In the genomic region with DNA sequence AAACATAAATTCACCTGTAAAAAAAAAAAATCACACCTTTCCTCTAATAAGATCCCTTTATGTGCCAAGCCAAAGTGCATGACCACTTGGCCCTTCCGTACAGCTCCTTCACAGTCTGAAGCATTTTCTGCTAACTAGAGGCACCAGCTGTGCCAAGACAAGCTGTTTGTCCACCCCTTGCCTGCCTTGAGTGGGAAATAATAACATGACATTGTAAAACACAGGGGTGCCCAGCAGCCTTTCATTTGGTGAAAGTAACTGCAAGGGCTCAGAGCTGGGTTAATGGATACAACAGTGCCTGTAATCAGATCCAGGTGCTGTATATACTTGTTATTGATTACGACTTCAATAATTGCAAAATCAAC, we compare ENCODE assay signal across 11 cellular contexts. TPM values are rescaled to one million over a fixed set of nuclear protein-coding genes. Genes with fewer than 3 reads are reported as not detected.
A peak's percentile ranks its signal among the peaks of the same experiment; 100 is the strongest.
DNase-seq lines count a peak whose midpoint lies in the region; ATAC-seq and TF ChIP-seq lines count a peak whose summit lies in the region.
"Had no signal": no experiment of that assay in that cellular context is flagged by ENCODE, and none has a peak within 500 bp of the region (broad histone marks: within the 10 kb centered on the region; RNA-seq: fewer than 3 reads in every experiment).

No MANE protein-coding gene starts in this region.

- no peaks in the 10 kb centered on the region for H3K9me3 ChIP-seq in tibial nerve
- H3K9me3 ChIP-seq: SJSA1 had no signal

- WGBS in tibial nerve, 2 donors, result 60 to 77% methylated on average over 2 of the region's 2 CpGs

- H3K9me3 Mint-ChIP-seq in memory B cell, result peaks cover 6% of the 10 kb centered on the region

- TF ChIP-seq CTCF in foreskin keratinocyte (conservative IDR thresholded peaks at IDR 0.05) (no peak), tibial nerve (IDR thresholded peaks at IDR 0.05) (no peak)

- H3K4me3 Mint-ChIP-seq in memory B cell, result peak overlapping the region; percentile 75

- H3K4me3 ChIP-seq in tibial nerve, result no peak overlapping the region
- H3K4me3 ChIP-seq: SJSA1 had no signal

- no peaks in the 10 kb centered on the region for H3K27me3 Mint-ChIP-seq in memory B cell

- H3K4me1 ChIP-seq in foreskin keratinocyte (no peaks in the 10 kb centered on the region), tibial nerve (no peaks in the 10 kb centered on the region)
- H3K4me1 ChIP-seq: SJSA1 had no signal

- DNase-seq in memory B cell (ENCODE audit: low spot score in 2 of 2), result no peak
- no peak for DNase-seq in foreskin keratinocyte
- no peak for DNase-seq in Kasumi-1 (lab: John Stamatoyannopoulos, UW)
- DNase-seq in tibial nerve (ENCODE audit: low spot score in 2 of 2), result no peak
- DNase-seq: IMR-90; mesendoderm; stimulated activated CD4-positive, alpha-beta T cell treated with anti-CD3 and anti-CD28 coated beads, Interleukin-1b, Interleukin-23, amount 100 ng/mL, for 48 hours had no signal

- no peaks in the 10 kb centered on the region for H3K27me3 ChIP-seq in foreskin keratinocyte
- no peaks in the 10 kb centered on the region for H3K27me3 ChIP-seq in tibial nerve
- H3K27me3 ChIP-seq: SJSA1 had no signal

- TF ChIP-seq POLR2A in tibial nerve (IDR thresholded peaks at IDR 0.05), result no peak

- H3K27ac ChIP-seq in foreskin keratinocyte, result no peak overlapping the region
- H3K27ac ChIP-seq in tibial nerve, result peak overlapping the region in 1 of 4 donors; percentile 43
- H3K27ac ChIP-seq: SJSA1 had no signal

- H3K4me1 Mint-ChIP-seq in memory B cell, result peaks cover 24% of the 10 kb centered on the region

- H3K36me3 Mint-ChIP-seq in memory B cell, result peaks cover 10% of the 10 kb centered on the region

- ATAC-seq in GM18520 (IDR thresholded peaks at IDR 0.05; ENCODE audit: unreplicated experiment) (peak; percentile 4), GM21447 (IDR thresholded peaks at IDR 0.05; ENCODE audit: unreplicated experiment) (peak; percentile 15), HG03575 (IDR thresholded peaks at IDR 0.05; ENCODE audit: extremely low read depth, insufficient number of reproducible peaks, low FRiP score, unreplicated experiment) (peak; percentile 9), memory B cell (ENCODE audit: low read depth) (no peak), foreskin keratinocyte (no peak)

- no peaks in the 10 kb centered on the region for H3K36me3 ChIP-seq in tibial nerve
- H3K36me3 ChIP-seq: SJSA1 had no signal

- no peak for TF ChIP-seq EP300 in tibial nerve (IDR thresholded peaks at IDR 0.05)

- H3K27ac Mint-ChIP-seq in memory B cell, result peak overlapping the region; percentile 92

RNA-seq across cellular contexts. Expression of a gene that starts 59.2 kb away (rescaled TPM):
- 17.2 and 17.9 TPM in 2 replicates for total RNA-seq in foreskin keratinocyte
- polyA plus RNA-seq in foreskin keratinocyte, result 6.1 and 7.8 TPM in 2 replicates
- total RNA-seq in tibial nerve, result 1 to 10 TPM in 2 of 4 donors, under 1 TPM in 2; 0.22 to 3.1 (median 1.3) TPM

Comparison
In these comparisons a context has a peak if more than half of its experiments do, and no peak if none do; other contexts are left out.
1. ATAC-seq: peak in GM18520 (single experiment), GM21447 (single experiment) and HG03575 (single experiment); none in memory B cell (single experiment) and foreskin keratinocyte (single experiment).